19 cellular contexts compared by ENCODE assay signal in genomic region chr6:106729848-106730247, GRCh38.
"Had no signal": no experiment of that assay in that cellular context is flagged by ENCODE, and none has a peak within 500 bp of the region (broad histone marks: within the 10 kb centered on the region; RNA-seq: fewer than 3 reads in every experiment).

No MANE protein-coding gene starts in this region.

- H3K4me3 ChIP-seq: gastroesophageal sphincter, hepatocyte, psoas muscle, suprapubic skin, upper lobe of right lung had no signal

- DNase-seq: activated CD4-positive, alpha-beta T cell treated with anti-CD3 and anti-CD28 coated beads, Interleukin-2, amount 10 ng/mL, durations not matched to agents 24 days and 14 days; activated naive CD4-positive, alpha-beta T cell treated with Interleukin-2 at 50 U/mL for 16 hours; activated naive CD8-positive, alpha-beta T cell treated with anti-CD3 and anti-CD28 coated beads, Interleukin-2, amount 50 U/mL, for 24 hours; cortex of kidney; effector memory CD8-positive, alpha-beta T cell; left ventricle myocardium superior; occipital lobe; psoas muscle; stimulated activated CD4-positive, alpha-beta T cell treated with anti-CD3 and anti-CD28 coated beads, Interleukin-2, amount 100 ng/mL, for 24 hours; stimulated activated naive CD4-positive, alpha-beta T cell; upper lobe of right lung had no signal

- H3K4me1 ChIP-seq: upper lobe of right lung had no signal

- H3K4me1 Mint-ChIP-seq: activated CD4-positive, alpha-beta T cell treated with anti-CD3 and anti-CD28 coated beads, Interleukin-2, amount 10 ng/mL, durations not matched to agents 24 days and 14 days; activated naive CD8-positive, alpha-beta T cell treated with anti-CD3 and anti-CD28 coated beads, Interleukin-2, amount 50 U/mL, for 24 hours had no signal

- ATAC-seq: activated naive CD8-positive, alpha-beta T cell treated with anti-CD3 and anti-CD28 coated beads, Interleukin-2, amount 50 U/mL, for 24 hours; effector memory CD8-positive, alpha-beta T cell; gastroesophageal sphincter; left ventricle myocardium superior; natural killer cell treated with Interleukin-12 subunit alpha and Interleukin-12 subunit beta and Interleukin-15 and Interleukin-18, amount 100 ng/mL, for 72 hours; psoas muscle; sciatic nerve; upper lobe of right lung; WTC11 had no signal

- H3K27me3 ChIP-seq: gastroesophageal sphincter, hepatocyte, suprapubic skin, upper lobe of right lung had no signal

- H3K36me3 ChIP-seq: gastroesophageal sphincter, suprapubic skin, upper lobe of right lung had no signal

- H3K27ac Mint-ChIP-seq: activated CD4-positive, alpha-beta T cell treated with anti-CD3 and anti-CD28 coated beads, Interleukin-2, amount 10 ng/mL, durations not matched to agents 24 days and 14 days; activated naive CD8-positive, alpha-beta T cell treated with anti-CD3 and anti-CD28 coated beads, Interleukin-2, amount 50 U/mL, for 24 hours; activated T-helper 1 cell treated with anti-CD3 and anti-CD28 coated beads, Interleukin-12 subunit alpha, Interleukin-12 subunit beta, Interleukin-2, Interleukin-4 antibody, amounts not matched to agents 30 ng/mL and 10 ng/mL and 1 ng/mL, durations not matched to agents 14 hours and 24 hours and 36 hours; effector memory CD8-positive, alpha-beta T cell; natural killer cell treated with Interleukin-12 subunit alpha and Interleukin-12 subunit beta and Interleukin-15 and Interleukin-18, amount 100 ng/mL, for 72 hours; WTC11 had no signal

- H3K9me3 ChIP-seq: gastroesophageal sphincter, psoas muscle, suprapubic skin, upper lobe of right lung had no signal

- H2AFZ ChIP-seq: hepatocyte had no signal

- H3K36me3 Mint-ChIP-seq: natural killer cell treated with Interleukin-12 subunit alpha and Interleukin-12 subunit beta and Interleukin-15 and Interleukin-18, amount 100 ng/mL, for 72 hours; WTC11 had no signal

- H3K9me3 Mint-ChIP-seq: activated CD4-positive, alpha-beta T cell treated with anti-CD3 and anti-CD28 coated beads, Interleukin-2, amount 10 ng/mL, durations not matched to agents 24 days and 14 days; activated naive CD8-positive, alpha-beta T cell treated with anti-CD3 and anti-CD28 coated beads, Interleukin-2, amount 50 U/mL, for 24 hours; activated T-helper 1 cell treated with anti-CD3 and anti-CD28 coated beads, Interleukin-12 subunit alpha, Interleukin-12 subunit beta, Interleukin-2, Interleukin-4 antibody, amounts not matched to agents 30 ng/mL and 10 ng/mL and 1 ng/mL, durations not matched to agents 14 hours and 24 hours and 36 hours; effector memory CD8-positive, alpha-beta T cell; natural killer cell treated with Interleukin-12 subunit alpha and Interleukin-12 subunit beta and Interleukin-15 and Interleukin-18, amount 100 ng/mL, for 72 hours had no signal

- H3K4me3 Mint-ChIP-seq: activated CD4-positive, alpha-beta T cell treated with anti-CD3 and anti-CD28 coated beads, Interleukin-2, amount 10 ng/mL, durations not matched to agents 24 days and 14 days; activated naive CD8-positive, alpha-beta T cell treated with anti-CD3 and anti-CD28 coated beads, Interleukin-2, amount 50 U/mL, for 24 hours; activated T-helper 1 cell treated with anti-CD3 and anti-CD28 coated beads, Interleukin-12 subunit alpha, Interleukin-12 subunit beta, Interleukin-2, Interleukin-4 antibody, amounts not matched to agents 30 ng/mL and 10 ng/mL and 1 ng/mL, durations not matched to agents 14 hours and 24 hours and 36 hours; effector memory CD8-positive, alpha-beta T cell; natural killer cell treated with Interleukin-12 subunit alpha and Interleukin-12 subunit beta and Interleukin-15 and Interleukin-18, amount 100 ng/mL, for 72 hours; WTC11 had no signal

- H3K79me2 ChIP-seq: hepatocyte had no signal

- H3K27ac ChIP-seq: epithelial cell of prostate, gastroesophageal sphincter, hepatocyte, psoas muscle, suprapubic skin, upper lobe of right lung had no signal

- H3K27me3 Mint-ChIP-seq: activated naive CD8-positive, alpha-beta T cell treated with anti-CD3 and anti-CD28 coated beads, Interleukin-2, amount 50 U/mL, for 24 hours had no signal

- H3K4me2 ChIP-seq: hepatocyte had no signal
